8 cellular contexts compared by ENCODE assay signal in genomic region chr1:203340112-203340804, GRCh38. TPM values are rescaled to one million over a fixed set of nuclear protein-coding genes. Genes with fewer than 3 reads are reported as not detected.
DNase-seq lines count a peak whose midpoint lies in the region; ATAC-seq and TF ChIP-seq lines count a peak whose summit lies in the region.

No MANE protein-coding gene starts in this region.

- H3K27ac ChIP-seq in colonic mucosa = no peak overlapping the region

- H3K4me3 ChIP-seq in colonic mucosa = no peak overlapping the region

- DNase-seq in DMS 273 (lab: John Stamatoyannopoulos, UW; ENCODE audit: unreplicated experiment) (peak; percentile 96), NCI-H510A treated with DMSO at 0.1 percent for 48 hours (lab: John Stamatoyannopoulos, UW) (peak; percentile 79), colonic mucosa (peak; percentile 84), left kidney (ENCODE audit: low read depth, low spot score) (peak; percentile 95)
- DNase-seq in activated CD4-positive, alpha-beta T cell treated with anti-CD3 and anti-CD28 coated beads for 1 hour = peak; percentile 35
- peak in 2 of 3 donors; percentile 29 to 42 for DNase-seq in stimulated activated CD4-positive, alpha-beta T cell treated with anti-CD3 and anti-CD28 coated beads, TNF-alpha, amount 100 ng/mL, for 48 hours (ENCODE audit: low read depth in 3 of 3)

- H3K4me1 ChIP-seq in colonic mucosa = no peaks in the 10 kb centered on the region

- no peaks in the 10 kb centered on the region for H3K36me3 ChIP-seq in colonic mucosa

- TF ChIP-seq CTCF in colonic mucosa (IDR thresholded peaks at IDR 0.05) = peak; percentile 83

- intact Hi-C loops in colonic mucosa (cut with DNase I) = loop anchor here (2.0 kb wide), 2 partner anchors 101 to 147 kb away; no protein-coding TSS in a partner anchor

- H3K27me3 ChIP-seq in colonic mucosa = no peaks in the 10 kb centered on the region

- ATAC-seq in HG03520 (IDR thresholded peaks at IDR 0.05; ENCODE audit: unreplicated experiment) = peak; percentile 56
- no peak for ATAC-seq in HG03196 (IDR thresholded peaks at IDR 0.05; ENCODE audit: unreplicated experiment)

- no peaks in the 10 kb centered on the region for H3K9me3 ChIP-seq in colonic mucosa

- H3K9ac ChIP-seq in colonic mucosa (ENCODE audit: low read depth in 2 of 2, low read length in 2 of 2) = peak overlapping the region in 1 of 2 donors; percentile 48

RNA-seq across cellular contexts. Expression of gene FMOD, which starts 10.7 kb away (rescaled TPM):
- 10 to 100 TPM; 38.6 to 49.3 TPM for total RNA-seq in colonic mucosa

RNA-seq across cellular contexts. Expression of gene BTG2, which starts 34.9 kb away (rescaled TPM):
- 10 to 100 TPM; 66.4 to 88.0 TPM for total RNA-seq in colonic mucosa

Comparison
In these comparisons a context has a peak if more than half of its experiments do, and no peak if none do; other contexts are left out.
1. DNase-seq: peak in every context shown above with its lines; median percentile 96 in DMS 273; 95 in left kidney; 84 in colonic mucosa; 79 in NCI-H510A treated with DMSO at 0.1 percent for 48 hours; 36 in stimulated activated CD4-positive, alpha-beta T cell treated with anti-CD3 and anti-CD28 coated beads, TNF-alpha, amount 100 ng/mL, for 48 hours; 35 in activated CD4-positive, alpha-beta T cell treated with anti-CD3 and anti-CD28 coated beads for 1 hour.